8 cellular contexts compared by ENCODE assay signal in the genomic region with DNA sequence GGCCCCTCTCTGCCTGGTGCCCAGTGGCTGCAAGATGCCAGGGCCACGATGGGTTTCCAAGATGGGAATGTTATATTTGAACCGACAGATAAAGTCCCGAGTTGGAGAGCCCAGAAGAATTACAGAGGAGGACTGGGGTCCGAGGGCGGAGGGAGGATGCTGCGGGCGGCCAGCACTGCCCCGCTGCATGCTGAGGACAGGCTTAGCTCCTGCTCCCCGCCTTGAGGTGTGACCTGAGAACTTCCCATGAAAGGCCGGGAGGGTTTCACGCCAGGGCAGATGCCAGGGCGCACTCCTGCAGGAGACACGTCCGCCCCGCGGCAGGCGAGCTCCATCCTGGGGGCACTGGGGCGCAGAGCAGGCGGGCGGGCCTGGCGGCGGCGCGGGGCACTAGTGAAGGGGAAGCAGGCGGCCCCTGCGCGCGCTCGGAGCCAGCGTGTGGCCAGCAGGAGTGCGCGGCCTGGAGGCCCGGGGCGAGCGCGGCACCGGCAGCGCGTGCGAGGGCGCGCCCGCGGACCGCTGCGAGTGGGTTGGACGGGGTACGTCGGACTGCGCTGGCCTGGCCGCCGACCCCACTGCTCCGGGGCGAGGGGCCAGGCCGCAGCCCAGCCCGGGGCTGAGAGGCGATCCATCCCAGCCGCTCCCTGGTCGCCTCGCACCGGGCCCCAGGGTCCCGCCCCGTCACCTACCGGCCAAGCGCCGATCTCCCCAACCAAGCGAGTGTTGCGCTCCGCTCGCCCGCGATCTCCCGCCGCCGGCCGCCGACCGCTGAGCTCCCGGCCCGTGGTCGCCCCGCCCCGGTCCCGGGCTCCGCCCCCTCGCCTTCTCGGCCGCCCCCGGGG. TPM values are rescaled to one million over a fixed set of nuclear protein-coding genes. Genes with fewer than 3 reads are reported as not detected.
DNase-seq lines count a peak whose midpoint lies in the region; ATAC-seq and TF ChIP-seq lines count a peak whose summit lies in the region.

Gene MAP3K14, minus strand, starts transcription at position 750 of the 842 bp plus-strand sequence. CDS start 26,275 bp downstream, outside the sequence.

- H3K18ac ChIP-seq in H9 (ENCODE audit: insufficient read length, low read depth, low read length), result peak within 1 kb of the TSS; percentile 43

- peak within 1 kb of the TSS; percentile 88 for H3K14ac ChIP-seq in H9 (ENCODE audit: insufficient read depth, low read length)

- no peak within 1 kb of the TSS for H2BK15ac ChIP-seq in H9 (ENCODE audit: low read depth, low read length)

- H3K4ac ChIP-seq in H9 (ENCODE audit: low read depth, low read length), result no peak within 1 kb of the TSS

- no peak within 1 kb of the TSS for H4K5ac ChIP-seq in H9 (ENCODE audit: insufficient read length, low read depth, low read length)

- H4K20me1 ChIP-seq in H9 (ENCODE audit: control insufficient read depth, insufficient read depth, insufficient read length), result no peaks in the 10 kb centered on the region

- H3K23me2 ChIP-seq in H9 (ENCODE audit: insufficient read length, low read depth, low read length, poor library complexity, severe bottlenecking), result peaks cover 11% of the 10 kb centered on the region

- ATAC-seq in activated CD4-positive, CD25-positive, alpha-beta regulatory T cell treated with anti-CD3 and anti-CD28 coated beads, Interleukin-2, amount 50 U/mL, for 24 hours, result peak; percentile 5 to 7
- ATAC-seq in HG02763 (IDR thresholded peaks at IDR 0.05; ENCODE audit: unreplicated experiment), result no peak

- peak within 1 kb of the TSS; percentile 92 for H3K4me2 ChIP-seq in H9 (ENCODE audit: insufficient read depth, insufficient read length, low read length)

- H2BK12ac ChIP-seq in H9 (ENCODE audit: insufficient read length, low read depth, low read length), result no peak within 1 kb of the TSS

- H3K4me1 ChIP-seq in H9 (ENCODE audit: insufficient read depth, low read length), result peaks cover 3% of the 10 kb centered on the region; the same call in 1 of the 2 replicates

- H3K36me3 Mint-ChIP-seq in H9 (ENCODE audit: insufficient read depth in 1 of 3, low read depth in 3 of 3), result no peaks in the 10 kb centered on the region

- no peak within 1 kb of the TSS for H2BK120ac ChIP-seq in H9 (ENCODE audit: low read depth, low read length, poor library complexity, severe bottlenecking)

- H3K9me3 Mint-ChIP-seq in H9, result no peaks in the 10 kb centered on the region

- H3T11ph ChIP-seq in H9 (ENCODE audit: low read length), result no peak within 1 kb of the TSS

- no peak within 1 kb of the TSS for H4K91ac ChIP-seq in H9 (ENCODE audit: insufficient read length, low read depth, low read length)

- H3K9ac ChIP-seq in H9 (ENCODE audit: extremely low read depth, insufficient read length, low read length), result peak within 1 kb of the TSS; percentile 57

- no peaks in the 10 kb centered on the region for H3K79me1 ChIP-seq in H9 (ENCODE audit: insufficient read depth, low read depth, low read length, poor library complexity, severe bottlenecking)

- peaks cover 32 to 34% of the 10 kb centered on the region in 2 experiments for H3K4me1 Mint-ChIP-seq in H9

- no peak within 1 kb of the TSS for H2BK5ac ChIP-seq in H9 (ENCODE audit: insufficient read length, low read length)

- H3K56ac ChIP-seq in H9 (ENCODE audit: insufficient read length, low read depth, low read length), result no peak within 1 kb of the TSS

- H3K27ac ChIP-seq in H9 (ENCODE audit: insufficient read length, low read depth, low read length), result no peak within 1 kb of the TSS

- H2AK5ac ChIP-seq in H9 (ENCODE audit: insufficient read length, low read length), result no peak within 1 kb of the TSS

- no peak within 1 kb of the TSS for H2BK20ac ChIP-seq in H9 (ENCODE audit: low read depth, low read length, poor library complexity, severe bottlenecking)

- no peaks in the 10 kb centered on the region; the same call in 1 of the 2 replicates for H3K27me3 ChIP-seq in H9 (ENCODE audit: insufficient read depth, low read length)

- DNase-seq in H9 (peak; percentile 65), NCI-H1092 treated with DMSO at 0.1 percent for 48 hours (lab: John Stamatoyannopoulos, UW) (peak; percentile 78), cerebellum (ENCODE audit: low spot score) (peak; percentile 72), kidney glomerular epithelial cell (lab: John Stamatoyannopoulos, UW) (peak; percentile 82)
- DNase-seq in stimulated activated CD4-positive, alpha-beta T cell treated with anti-CD3 and anti-CD28 coated beads, Interleukin-4, amount 100 ng/mL, for 1 hour, result peak; percentile 62

- no peak within 1 kb of the TSS for H3K23ac ChIP-seq in H9 (ENCODE audit: insufficient read length, low read depth, low read length)

- peak within 1 kb of the TSS; percentile 94 to 96 (median 96); a peak in 6 of 7 replicates for H3K27ac Mint-ChIP-seq in H9

- no peak within 1 kb of the TSS for H2AFZ ChIP-seq in H9 (ENCODE audit: low read length)

- no CpG with 5 or more reads among the region's 89 CpGs for WGBS in H9 (ENCODE audit: extremely low coverage, insufficient read length, low lambda C conversion rate)

- H3K27me3 Mint-ChIP-seq in H9 (ENCODE audit: low read depth), result peaks cover 7% of the 10 kb centered on the region

- peaks cover 7% of the 10 kb centered on the region; the same call in 1 of the 2 replicates for H3K79me2 ChIP-seq in H9 (ENCODE audit: insufficient read depth, low read length)

- H3K4me3 ChIP-seq in GM08714 (ENCODE audit: low read length), result peak within 1 kb of the TSS; percentile 71

- peak within 1 kb of the TSS; percentile 84 to 93 for H3K4me3 Mint-ChIP-seq in H9

- no peak within 1 kb of the TSS for H4K8ac ChIP-seq in H9 (replicated peaks; ENCODE audit: insufficient read length, low read depth, low read length)

- no peaks in the 10 kb centered on the region for H3K9me3 ChIP-seq in H9 (ENCODE audit: control insufficient read depth, low read depth, low read length)

- peak; percentile 22; the same call in 1 of the 3 replicates for TF ChIP-seq CTCF in H9 (conservative IDR thresholded peaks at IDR 0.05)

RNA-seq across cellular contexts. Expression of gene MAP3K14, which starts in this region (rescaled TPM):
- total RNA-seq in H9 (2021) (7.6 and 7.8 TPM in 2 replicates), cerebellum (3.5 TPM)
